In the genomic region with DNA sequence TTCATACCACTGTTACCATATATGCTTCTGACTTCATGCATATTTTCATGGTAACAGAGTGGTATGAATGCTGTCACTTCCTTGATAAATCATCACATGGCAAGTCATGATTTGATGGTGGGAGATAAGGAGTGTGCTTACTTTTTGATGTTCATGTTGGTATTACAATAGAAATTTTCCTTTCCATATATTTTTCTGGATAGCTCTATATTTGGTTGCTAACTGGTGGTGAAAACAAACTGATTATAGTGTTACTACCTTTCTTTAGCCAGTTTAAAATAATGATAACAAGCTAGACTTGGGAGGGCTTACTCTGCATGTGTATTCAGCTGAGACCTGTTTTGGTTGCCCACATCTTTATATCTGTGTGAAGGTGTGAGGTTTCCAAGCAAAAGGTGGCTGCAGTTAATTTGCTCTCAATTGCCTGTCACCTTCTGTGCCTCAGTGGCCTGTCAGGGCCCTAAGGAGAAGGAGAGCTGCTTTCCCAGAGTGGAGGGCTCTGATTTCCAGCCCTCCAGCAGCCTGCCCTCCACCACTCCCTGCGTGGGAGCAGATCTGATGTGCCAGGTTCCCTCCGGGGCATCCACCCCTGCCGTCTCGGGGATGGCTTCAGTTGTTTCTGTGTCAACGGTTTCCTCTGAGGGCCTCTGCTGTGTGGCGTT, we compare ENCODE assay signal across 10 cellular contexts.
DNase-seq lines count a peak whose midpoint lies in the region; ATAC-seq lines count a peak whose summit lies in the region.
"Had no signal": no experiment of that assay in that cellular context is flagged by ENCODE, and none has a peak within 500 bp of the region (broad histone marks: within the 10 kb centered on the region; RNA-seq: fewer than 3 reads in every experiment).

No MANE protein-coding gene starts in this region.

- DNase-seq in activated T-cell treated with anti-CD3 and anti-CD28 coated beads, Interleukin-2, amount 50 U/mL, for 1 hour, result peak; percentile 38
- no peak for DNase-seq in activated T-cell treated with anti-CD3 and anti-CD28 coated beads for 4 hours
- no peak for DNase-seq in activated naive CD8-positive, alpha-beta T cell treated with anti-CD3 and anti-CD28 coated beads, Interleukin-2, amount 50 U/mL, for 24 hours
- DNase-seq in memory B cell (ENCODE audit: low spot score in 2 of 2), result no peak
- DNase-seq in stimulated activated naive CD8-positive, alpha-beta T cell treated with anti-CD3 and anti-CD28 coated beads, Interleukin-15, amount 100 ng/mL, for 72 hours, result no peak
- no peak for DNase-seq in HT-29 (ENCODE audit: low spot score)
- no peak for DNase-seq in cardiac septum (ENCODE audit: low spot score)
- DNase-seq in midbrain (lab: John Stamatoyannopoulos, UW), result no peak
- DNase-seq: kidney glomerular epithelial cell had no signal

- intact Hi-C loops in cardiac septum (cut with DNase I), result no loop called here

- peaks cover 64% of the 10 kb centered on the region for H3K4me1 Mint-ChIP-seq in activated naive CD8-positive, alpha-beta T cell treated with anti-CD3 and anti-CD28 coated beads, Interleukin-2, amount 50 U/mL, for 24 hours
- peaks cover 13% of the 10 kb centered on the region for H3K4me1 Mint-ChIP-seq in memory B cell
- peaks cover 30% of the 10 kb centered on the region for H3K4me1 Mint-ChIP-seq in stimulated activated naive CD8-positive, alpha-beta T cell treated with anti-CD3 and anti-CD28 coated beads, Interleukin-15, amount 100 ng/mL, for 72 hours

- no peaks in the 10 kb centered on the region for H3K9me3 Mint-ChIP-seq in activated naive CD8-positive, alpha-beta T cell treated with anti-CD3 and anti-CD28 coated beads, Interleukin-2, amount 50 U/mL, for 24 hours
- no peaks in the 10 kb centered on the region for H3K9me3 Mint-ChIP-seq in memory B cell
- H3K9me3 Mint-ChIP-seq in stimulated activated naive CD8-positive, alpha-beta T cell treated with anti-CD3 and anti-CD28 coated beads, Interleukin-15, amount 100 ng/mL, for 72 hours, result no peaks in the 10 kb centered on the region

- peak overlapping the region; percentile 3 for H3K4me3 Mint-ChIP-seq in activated naive CD8-positive, alpha-beta T cell treated with anti-CD3 and anti-CD28 coated beads, Interleukin-2, amount 50 U/mL, for 24 hours
- no peak overlapping the region for H3K4me3 Mint-ChIP-seq in memory B cell
- no peak overlapping the region for H3K4me3 Mint-ChIP-seq in stimulated activated naive CD8-positive, alpha-beta T cell treated with anti-CD3 and anti-CD28 coated beads, Interleukin-15, amount 100 ng/mL, for 72 hours
- H3K4me3 Mint-ChIP-seq: WTC11 had no signal

- peak; percentile 64 for ATAC-seq in activated naive CD8-positive, alpha-beta T cell treated with anti-CD3 and anti-CD28 coated beads, Interleukin-2, amount 50 U/mL, for 24 hours
- ATAC-seq in memory B cell (ENCODE audit: low read depth), result no peak
- ATAC-seq in stimulated activated naive CD8-positive, alpha-beta T cell treated with anti-CD3 and anti-CD28 coated beads, Interleukin-15, amount 100 ng/mL, for 72 hours, result peak; percentile 60
- ATAC-seq: WTC11 had no signal

- H3K27me3 Mint-ChIP-seq in activated naive CD8-positive, alpha-beta T cell treated with anti-CD3 and anti-CD28 coated beads, Interleukin-2, amount 50 U/mL, for 24 hours, result no peaks in the 10 kb centered on the region
- no peaks in the 10 kb centered on the region for H3K27me3 Mint-ChIP-seq in memory B cell
- no peaks in the 10 kb centered on the region for H3K27me3 Mint-ChIP-seq in stimulated activated naive CD8-positive, alpha-beta T cell treated with anti-CD3 and anti-CD28 coated beads, Interleukin-15, amount 100 ng/mL, for 72 hours

- H3K27ac Mint-ChIP-seq in activated naive CD8-positive, alpha-beta T cell treated with anti-CD3 and anti-CD28 coated beads, Interleukin-2, amount 50 U/mL, for 24 hours, result peak overlapping the region; percentile 77
- peak overlapping the region; percentile 70 for H3K27ac Mint-ChIP-seq in memory B cell
- no peak overlapping the region for H3K27ac Mint-ChIP-seq in stimulated activated naive CD8-positive, alpha-beta T cell treated with anti-CD3 and anti-CD28 coated beads, Interleukin-15, amount 100 ng/mL, for 72 hours
- H3K27ac Mint-ChIP-seq: WTC11 had no signal

- H3K36me3 Mint-ChIP-seq in activated naive CD8-positive, alpha-beta T cell treated with anti-CD3 and anti-CD28 coated beads, Interleukin-2, amount 50 U/mL, for 24 hours (ENCODE audit: low read depth), result no peaks in the 10 kb centered on the region
- H3K36me3 Mint-ChIP-seq in memory B cell, result no peaks in the 10 kb centered on the region
- H3K36me3 Mint-ChIP-seq: WTC11 had no signal

Comparison
In these comparisons a context has a peak if more than half of its experiments do, and no peak if none do; other contexts are left out.
1. H3K27ac Mint-ChIP-seq: peak in activated naive CD8-positive, alpha-beta T cell treated with anti-CD3 and anti-CD28 coated beads, Interleukin-2, amount 50 U/mL, for 24 hours (single experiment) and memory B cell (single experiment); none in stimulated activated naive CD8-positive, alpha-beta T cell treated with anti-CD3 and anti-CD28 coated beads, Interleukin-15, amount 100 ng/mL, for 72 hours (0 of 2).